ENCODE assay signal across 22 cellular contexts in genomic region chr12:14714437-14714836, GRCh38. TPM values are rescaled to one million over a fixed set of nuclear protein-coding genes. Genes with fewer than 3 reads are reported as not detected.
DNase-seq lines count a peak whose midpoint lies in the region; ATAC-seq lines count a peak whose summit lies in the region.
"Had no signal": no experiment of that assay in that cellular context is flagged by ENCODE, and none has a peak within 500 bp of the region (broad histone marks: within the 10 kb centered on the region; RNA-seq: fewer than 3 reads in every experiment).

No MANE protein-coding gene starts in this region.

- H4K5ac ChIP-seq in mesendoderm (ENCODE audit: low read length) = no peak overlapping the region

- H3K9ac ChIP-seq in mesendoderm (ENCODE audit: low read length) = no peak overlapping the region
- H3K9ac ChIP-seq: neural progenitor cell had no signal

- no CpG with 5 or more reads among the region's 6 CpGs for WGBS in mesendoderm (ENCODE audit: extremely low coverage, insufficient coverage, low lambda C conversion rate)

- H3K4me1 ChIP-seq in mesendoderm (ENCODE audit: control insufficient read depth, low read depth, low read length) = peaks cover 13% of the 10 kb centered on the region
- H3K4me1 ChIP-seq: heart right ventricle, prostate gland, vagina had no signal

- H2BK5ac ChIP-seq in mesendoderm (ENCODE audit: low read length) = no peak overlapping the region

- ATAC-seq in GM21526 (IDR thresholded peaks at IDR 0.05; ENCODE audit: low FRiP score, unreplicated experiment) = no peak
- ATAC-seq in GM21528 (IDR thresholded peaks at IDR 0.05; ENCODE audit: low FRiP score, unreplicated experiment) = no peak
- ATAC-seq: heart right ventricle; stimulated activated memory B cell treated with anti-CD40 and anti-IgM and Interleukin-4, amounts not matched to agents 10 μg/mL and 1 μg/mL and 100 μg/mL, for 72 hours had no signal

- no peak overlapping the region for H4K8ac ChIP-seq in mesendoderm (ENCODE audit: low read depth, low read length)

- no peak overlapping the region for H3K56ac ChIP-seq in mesendoderm (ENCODE audit: low read length)

- H3K4ac ChIP-seq in mesendoderm (ENCODE audit: low read depth, low read length) = peak overlapping the region; percentile 81

- H3K4me3 ChIP-seq in mesendoderm (ENCODE audit: low read length) = no peak overlapping the region
- H3K4me3 ChIP-seq: cardiac muscle cell, heart right ventricle, neural progenitor cell, Peyer's patch, prostate gland, vagina had no signal

- no peak overlapping the region for H3K23ac ChIP-seq in mesendoderm (ENCODE audit: low read length)

- H3K79me2 ChIP-seq in mesendoderm (ENCODE audit: control insufficient read depth, insufficient read depth, low read length) = peaks cover 2% of the 10 kb centered on the region

- no peaks in the 10 kb centered on the region for H3K27me3 ChIP-seq in mesendoderm (ENCODE audit: insufficient read depth, low read length, poor library complexity)
- H3K27me3 ChIP-seq: cardiac muscle cell, Peyer's patch, vagina had no signal

- no peak overlapping the region for H2BK120ac ChIP-seq in mesendoderm (ENCODE audit: low read depth, low read length)

- no peak overlapping the region for H2BK15ac ChIP-seq in mesendoderm (replicated peaks; ENCODE audit: low read depth)

- H3K79me1 ChIP-seq in mesendoderm (ENCODE audit: low read length) = peaks cover 2% of the 10 kb centered on the region

- no peak overlapping the region for H3K4me2 ChIP-seq in mesendoderm (ENCODE audit: low read length)
- H3K4me2 ChIP-seq: neural progenitor cell had no signal

- no peaks in the 10 kb centered on the region for H3K36me3 ChIP-seq in mesendoderm (ENCODE audit: control insufficient read depth, insufficient read depth, low read length)
- H3K36me3 ChIP-seq: cardiac muscle cell, heart right ventricle, neural progenitor cell, Peyer's patch, prostate gland, vagina had no signal

- no peak overlapping the region for H3K27ac ChIP-seq in mesendoderm (ENCODE audit: low read depth, low read length)
- H3K27ac ChIP-seq: cardiac muscle cell, heart right ventricle, neural progenitor cell, Peyer's patch, prostate gland, vagina had no signal

- no peak overlapping the region for H2AK5ac ChIP-seq in mesendoderm (ENCODE audit: low read length)

- DNase-seq in NCI-H1417 (lab: John Stamatoyannopoulos, UW) = peak in 2 of 3 experiments; percentile 16 to 88
- DNase-seq in NCI-H1417 treated with DMSO at 0.1 percent for 48 hours (lab: John Stamatoyannopoulos, UW) = no peak
- DNase-seq in NCI-H187 (lab: John Stamatoyannopoulos, UW) = peak; percentile 80 to 84
- DNase-seq in NCI-H526 (lab: John Stamatoyannopoulos, UW) = peak; percentile 97 to 98
- DNase-seq in mesendoderm = no peak
- DNase-seq in HK-2 (ENCODE audit: unreplicated experiment) = no peak
- DNase-seq: activated CD4-positive, alpha-beta memory T cell treated with anti-CD3 and anti-CD28 coated beads, Interleukin-2, amount 10 ng/mL, durations not matched to agents 7 days and 5 days; activated CD4-positive, CD25-positive, alpha-beta regulatory T cell; activated naive CD4-positive, alpha-beta T cell treated with anti-CD3 and anti-CD28 coated beads for 36 hours; GF-D8; GOT3; heart right ventricle; NK-92 treated with Interleukin-12 subunit alpha and Interleukin-12 subunit beta, amount 100 ng/mL, for 24 hours; Peyer's patch; stimulated activated CD4-positive, alpha-beta T cell treated with anti-CD3 and anti-CD28 coated beads, Interleukin-1b, Interleukin-23, amount 100 ng/mL, for 48 hours had no signal

- H3K18ac ChIP-seq in mesendoderm (ENCODE audit: low read length) = no peak overlapping the region

RNA-seq across cellular contexts. Expression of gene GUCY2C, which starts 18.0 kb away (rescaled TPM):
- polyA plus RNA-seq in mesendoderm (2013, experiment 1 of 2) = 1.7 TPM
- polyA plus RNA-seq in mesendoderm (2013, experiment 2 of 2) = 1.7 TPM

Comparison
In these comparisons a context has a peak if more than half of its experiments do, and no peak if none do; other contexts are left out.
1. DNase-seq: peak in NCI-H1417 (2 of 3), NCI-H187 (2 of 2) and NCI-H526 (2 of 2); none in NCI-H1417 treated with DMSO at 0.1 percent for 48 hours (single experiment), mesendoderm (single experiment) and HK-2 (single experiment).